Comparison of ENCODE assay signal across 1 cellular context in the genomic region with DNA sequence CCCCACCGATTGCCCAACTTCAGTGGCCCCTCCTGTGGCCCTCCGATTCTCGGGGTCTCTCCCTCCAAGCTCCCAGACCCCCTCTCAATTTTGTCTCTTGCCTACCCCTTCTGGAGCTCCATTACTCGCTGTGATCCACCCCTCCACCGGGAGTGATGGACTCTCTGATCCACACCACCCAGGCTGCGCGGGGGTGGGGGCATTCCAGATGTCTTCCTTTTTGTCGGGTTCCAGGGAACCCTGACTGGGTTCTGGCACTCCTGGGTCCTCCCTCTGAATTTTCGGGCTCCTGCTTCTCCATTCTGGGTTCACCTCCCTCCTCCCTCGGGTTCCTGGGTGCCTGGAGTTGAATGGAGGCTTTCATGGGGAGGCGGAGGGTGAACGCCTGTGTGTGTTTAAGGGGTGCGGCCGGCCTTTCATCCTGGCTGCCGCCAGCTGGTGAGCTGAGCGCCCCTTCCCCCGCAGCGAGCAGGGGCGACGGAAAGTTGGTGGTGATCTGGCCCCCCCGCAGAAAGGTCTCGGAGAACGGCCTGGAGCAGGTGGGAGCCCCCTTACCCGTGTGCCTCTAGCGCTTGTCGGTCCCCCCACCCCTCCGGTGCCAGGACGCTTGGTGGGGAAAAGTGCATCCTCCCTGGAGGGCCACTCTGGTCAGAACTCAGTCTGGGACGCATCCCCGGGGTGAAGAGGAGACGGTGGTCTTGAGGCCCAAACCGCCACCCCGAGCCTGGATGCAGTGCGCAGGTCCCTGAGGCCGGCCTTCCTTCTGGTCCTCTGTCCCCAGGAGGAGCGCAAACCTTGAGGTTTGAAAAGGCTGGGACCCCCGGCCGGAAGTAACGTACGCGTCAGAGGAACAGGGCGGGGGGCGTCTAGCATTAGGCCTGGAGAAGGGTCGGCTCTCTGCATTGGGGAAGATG.
TF ChIP-seq lines count a peak whose summit lies in the region.

No MANE protein-coding gene starts in this region.

TF ChIP-seq in WTC11, 78 proteins besides CTCF, POLR2A, EP300 and RAD21 (continued from another document):
- TF ChIP-seq ZNF671 (CRISPR knock-in tag; IDR thresholded peaks at IDR 0.05), result no peak
- TF ChIP-seq, protein P1, sequence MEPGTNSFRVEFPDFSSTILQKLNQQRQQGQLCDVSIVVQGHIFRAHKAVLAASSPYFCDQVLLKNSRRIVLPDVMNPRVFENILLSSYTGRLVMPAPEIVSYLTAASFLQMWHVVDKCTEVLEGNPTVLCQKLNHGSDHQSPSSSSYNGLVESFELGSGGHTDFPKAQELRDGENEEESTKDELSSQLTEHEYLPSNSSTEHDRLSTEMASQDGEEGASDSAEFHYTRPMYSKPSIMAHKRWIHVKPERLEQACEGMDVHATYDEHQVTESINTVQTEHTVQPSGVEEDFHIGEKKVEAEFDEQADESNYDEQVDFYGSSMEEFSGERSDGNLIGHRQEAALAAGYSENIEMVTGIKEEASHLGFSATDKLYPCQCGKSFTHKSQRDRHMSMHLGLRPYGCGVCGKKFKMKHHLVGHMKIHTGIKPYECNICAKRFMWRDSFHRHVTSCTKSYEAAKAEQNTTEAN (CRISPR knock-in tag; IDR thresholded peaks at IDR 0.05), result no peak
